Comparison of ENCODE assay signal across 8 cellular contexts in the genomic region with DNA sequence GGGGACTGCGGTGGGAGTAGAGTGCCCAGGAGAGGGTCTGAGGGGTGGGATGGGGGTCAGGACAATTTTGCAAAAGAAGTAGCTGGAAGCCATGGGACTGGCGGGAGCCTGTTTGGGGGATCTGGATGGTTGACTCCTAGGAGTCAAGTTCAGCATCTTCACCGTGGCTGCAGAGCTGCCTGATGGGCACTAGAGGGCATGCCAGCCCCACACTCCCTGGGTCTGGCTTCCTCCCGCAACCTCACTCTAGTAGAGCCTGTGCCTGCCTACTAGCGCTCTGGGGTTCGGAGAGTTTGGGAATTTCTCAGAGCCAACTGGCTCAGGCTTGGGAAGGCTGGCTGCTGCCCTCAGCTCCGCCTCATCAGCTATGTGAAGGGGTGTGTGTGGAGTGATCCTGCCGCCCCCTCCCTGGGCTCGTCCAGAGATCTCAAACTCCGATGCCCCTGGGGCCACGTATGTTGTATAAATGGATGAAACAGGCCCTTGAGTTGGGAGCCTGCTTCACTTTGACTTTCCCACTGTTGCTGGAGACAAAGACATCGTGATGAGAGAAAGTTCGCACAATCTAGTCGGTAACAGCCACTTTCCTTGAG. TPM values are rescaled to one million over a fixed set of nuclear protein-coding genes. Genes with fewer than 3 reads are reported as not detected.
DNase-seq lines count a peak whose midpoint lies in the region; ATAC-seq and TF ChIP-seq lines count a peak whose summit lies in the region.

No MANE protein-coding gene starts in this region.

- TF ChIP-seq CTCF in AG09309 (IDR thresholded peaks at IDR 0.05; ENCODE audit: control insufficient read depth, insufficient read depth, low read depth, low read length, missing control alignments), result peak; percentile 93
- peak; percentile 89 for TF ChIP-seq CTCF in foreskin fibroblast (IDR thresholded peaks at IDR 0.05; ENCODE audit: low read depth, low read length)
- TF ChIP-seq CTCF in osteoblast (IDR thresholded peaks at IDR 0.05; ENCODE audit: extremely low read depth, low read depth, low read length), result peak; percentile 88
- TF ChIP-seq CTCF in upper lobe of right lung (IDR thresholded peaks at IDR 0.05), result peak; percentile 78

- H3K27me3 ChIP-seq in osteoblast (ENCODE audit: insufficient read depth, low read length) (peaks cover 9% of the 10 kb centered on the region), upper lobe of right lung (peaks cover 8% of the 10 kb centered on the region)

- H3K27ac ChIP-seq in osteoblast (ENCODE audit: low read depth, low read length) (no peak overlapping the region), upper lobe of right lung (no peak overlapping the region)

- H2AFZ ChIP-seq in osteoblast (ENCODE audit: low read length), result peak overlapping the region; percentile 51

- H3K4me3 ChIP-seq in AG09309 (ENCODE audit: control insufficient read depth, low read depth, low read length), result no peak overlapping the region
- H3K4me3 ChIP-seq in foreskin fibroblast (ENCODE audit: low read depth in 1 of 2, low read length in 2 of 2), result no peak overlapping the region
- no peak overlapping the region for H3K4me3 ChIP-seq in osteoblast (ENCODE audit: insufficient read depth, low read length)
- H3K4me3 ChIP-seq in upper lobe of right lung, result no peak overlapping the region

- H3K4me1 ChIP-seq in osteoblast (ENCODE audit: insufficient read depth, low read length) (peaks cover 18% of the 10 kb centered on the region), upper lobe of right lung (peaks cover 19% of the 10 kb centered on the region)

- DNase-seq in AG09309 (ENCODE audit: low read depth) (peak; percentile 8), HuH-7.5 (ENCODE audit: low spot score) (peak; percentile 91), SHP77 (lab: John Stamatoyannopoulos, UW) (peak; percentile 47 to 50), foreskin fibroblast (peak; percentile 62 to 87), osteoblast (ENCODE audit: insufficient read length, low spot score, missing footprints) (peak; percentile 98), upper lobe of right lung (peak; percentile 82)
- DNase-seq in activated effector memory CD4-positive, alpha-beta T cell treated with anti-CD3 and anti-CD28 coated beads, Interleukin-2, amount 50 U/mL, for 16 hours, result peak; percentile 84

- H3K4me2 ChIP-seq in osteoblast (ENCODE audit: insufficient read depth, low read length), result peak overlapping the region; percentile 67

- H3K36me3 ChIP-seq in osteoblast (ENCODE audit: insufficient read depth, low read length) (peaks cover 8% of the 10 kb centered on the region), upper lobe of right lung (peaks cover 23% of the 10 kb centered on the region)

- peak; percentile 42 for ATAC-seq in GM18861 (IDR thresholded peaks at IDR 0.05; ENCODE audit: unreplicated experiment)
- ATAC-seq in upper lobe of right lung, result peak; percentile 80

- H3K79me2 ChIP-seq in osteoblast (ENCODE audit: insufficient read depth, low read length), result no peaks in the 10 kb centered on the region

- H3K9me3 ChIP-seq in osteoblast (ENCODE audit: low read depth, low read length) (no peaks in the 10 kb centered on the region), upper lobe of right lung (no peaks in the 10 kb centered on the region)

- H4K20me1 ChIP-seq in osteoblast (ENCODE audit: insufficient read depth, low read length), result peaks cover 18% of the 10 kb centered on the region

- intact Hi-C loops in upper lobe of right lung (cut with DNase I), result no loop called here

RNA-seq across cellular contexts. Expression of a gene that starts 10.8 kb away (rescaled TPM):
- total RNA-seq in osteoblast (26.1 and 33.6 TPM in 2 replicates), upper lobe of right lung (31.8 TPM)

RNA-seq across cellular contexts. Expression of a gene that starts 27.6 kb away (rescaled TPM):
- total RNA-seq in osteoblast, result not detected in 2 replicates
- total RNA-seq in upper lobe of right lung, result not detected

RNA-seq across cellular contexts. Expression of a gene that starts 27.8 kb away (rescaled TPM):
- total RNA-seq in osteoblast (not detected in 2 replicates), upper lobe of right lung (not detected)

RNA-seq across cellular contexts. Expression of a gene that starts 48.1 kb away (rescaled TPM):
- total RNA-seq in osteoblast (1.8 TPM in 2 replicates), upper lobe of right lung (1.4 TPM)

Comparison
In these comparisons a context has a peak if more than half of its experiments do, and no peak if none do; other contexts are left out.
1. DNase-seq: peak in every context shown above with its lines; median percentile 98 in osteoblast; 91 in HuH-7.5; 84 in activated effector memory CD4-positive, alpha-beta T cell treated with anti-CD3 and anti-CD28 coated beads, Interleukin-2, amount 50 U/mL, for 16 hours; 82 in upper lobe of right lung; 74 in foreskin fibroblast; 48 in SHP77; 8 in AG09309.